8 cellular contexts compared by ENCODE assay signal in the genomic region with DNA sequence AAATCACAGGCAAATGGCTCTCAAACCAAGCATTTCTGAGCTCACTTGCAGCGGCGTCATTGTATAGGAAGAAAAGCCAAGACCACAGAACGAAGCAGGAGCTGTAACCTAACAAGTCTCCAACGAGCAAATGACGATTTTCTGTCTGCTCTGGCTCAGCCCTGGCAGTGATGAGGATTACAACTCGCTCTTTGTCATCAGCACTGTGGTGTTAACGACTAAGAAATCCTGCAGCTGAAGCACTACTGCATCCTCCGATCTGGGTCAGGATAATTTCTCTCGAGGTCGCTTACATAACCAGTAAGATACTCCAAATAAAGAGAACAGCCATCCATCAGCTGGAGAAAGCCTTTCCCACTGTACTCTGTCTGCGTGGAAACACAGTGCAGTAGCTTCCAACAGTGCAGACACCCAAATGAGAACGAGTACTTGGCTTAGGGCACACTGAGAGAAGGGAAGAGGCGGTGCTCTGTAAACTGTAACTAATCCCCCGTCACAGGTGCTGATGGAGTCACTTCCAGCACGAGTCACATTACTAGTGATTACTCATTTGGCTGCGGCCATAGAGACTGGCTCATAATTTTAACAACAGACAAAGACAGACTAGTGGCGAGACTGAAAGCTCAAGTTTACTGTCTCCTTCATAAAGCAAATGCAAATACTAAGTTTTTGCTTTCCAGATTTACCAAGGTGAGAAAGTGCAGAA.
DNase-seq lines count a peak whose midpoint lies in the region; ATAC-seq and TF ChIP-seq lines count a peak whose summit lies in the region.

No MANE protein-coding gene starts in this region.

- H2BK15ac ChIP-seq in H9 (ENCODE audit: low read depth, low read length): no peak overlapping the region

- H3K9ac ChIP-seq in H9 (ENCODE audit: extremely low read depth, insufficient read length, low read length): peak overlapping the region; percentile 83

- no peaks in the 10 kb centered on the region for H3K36me3 ChIP-seq in MG63
- H3K36me3 ChIP-seq in thoracic aorta: no peaks in the 10 kb centered on the region

- DNase-seq in GF-D8 (lab: John Stamatoyannopoulos, UW) (peak; percentile 88), H9 (peak; percentile 87), MG63 (peak; percentile 87), SIG-M5 (lab: John Stamatoyannopoulos, UW) (peak; percentile 92), glomerular endothelial cell (ENCODE audit: extremely low read depth, low read depth, low spot score) (peak; percentile 97), omental fat pad (ENCODE audit: low spot score) (peak; percentile 60), thoracic aorta (ENCODE audit: low spot score) (peak; percentile 76)
- peak; percentile 75 for DNase-seq in activated naive CD4-positive, alpha-beta T cell treated with anti-CD3 and anti-CD28 coated beads, Interleukin-2, amount 50 U/mL, for 16 hours

- H2AFZ ChIP-seq in H9 (ENCODE audit: low read length): no peak overlapping the region

- H3K27ac Mint-ChIP-seq in H9: peak overlapping the region; percentile 100

- no peaks in the 10 kb centered on the region for H3K27me3 Mint-ChIP-seq in H9 (ENCODE audit: low read depth)

- H4K20me1 ChIP-seq in H9 (ENCODE audit: control insufficient read depth, insufficient read depth, insufficient read length): no peaks in the 10 kb centered on the region

- no peaks in the 10 kb centered on the region for H3K23me2 ChIP-seq in H9 (ENCODE audit: insufficient read length, low read depth, low read length, poor library complexity, severe bottlenecking)

- peaks cover 8% of the 10 kb centered on the region in 2 experiments for H3K4me1 Mint-ChIP-seq in H9

- H2BK120ac ChIP-seq in H9 (ENCODE audit: low read depth, low read length, poor library complexity, severe bottlenecking): no peak overlapping the region

- no peak overlapping the region for H4K91ac ChIP-seq in H9 (ENCODE audit: insufficient read length, low read depth, low read length)

- H3K4me3 ChIP-seq in MG63: peak overlapping the region; percentile 58
- H3K4me3 ChIP-seq in thoracic aorta: peak overlapping the region; percentile 84

- peaks cover 15% of the 10 kb centered on the region; the same call in 1 of the 2 replicates for H3K79me2 ChIP-seq in H9 (ENCODE audit: insufficient read depth, low read length)

- H2BK20ac ChIP-seq in H9 (ENCODE audit: low read depth, low read length, poor library complexity, severe bottlenecking): no peak overlapping the region

- no peak overlapping the region for H4K8ac ChIP-seq in H9 (replicated peaks; ENCODE audit: insufficient read length, low read depth, low read length)

- H3K56ac ChIP-seq in H9 (ENCODE audit: insufficient read length, low read depth, low read length): peak overlapping the region; percentile 19

- no peaks in the 10 kb centered on the region for H3K9me3 ChIP-seq in H9 (ENCODE audit: control insufficient read depth, low read depth, low read length)
- no peaks in the 10 kb centered on the region for H3K9me3 ChIP-seq in MG63
- no peaks in the 10 kb centered on the region for H3K9me3 ChIP-seq in thoracic aorta

- H2BK5ac ChIP-seq in H9 (ENCODE audit: insufficient read length, low read length): peak overlapping the region; percentile 75

- ATAC-seq in omental fat pad (ENCODE audit: low FRiP score): peak; percentile 96
- ATAC-seq in thoracic aorta (ENCODE audit: insufficient number of reproducible peaks, low FRiP score, low read depth): peak; percentile 98

- no CpG with 5 or more reads among the region's 17 CpGs for WGBS in H9 (ENCODE audit: extremely low coverage, insufficient read length, low lambda C conversion rate)

- H3K18ac ChIP-seq in H9 (ENCODE audit: insufficient read length, low read depth, low read length): peak overlapping the region; percentile 61

- H2BK12ac ChIP-seq in H9 (ENCODE audit: insufficient read length, low read depth, low read length): no peak overlapping the region

- peak overlapping the region; percentile 70; the same call in 1 of the 2 replicates for H3K14ac ChIP-seq in H9 (ENCODE audit: insufficient read depth, low read length)

- H3K36me3 Mint-ChIP-seq in H9 (ENCODE audit: insufficient read depth in 1 of 3, low read depth in 3 of 3): peaks cover 14 to 16% (median 15%) of the 10 kb centered on the region in 3 experiments

- TF ChIP-seq CTCF in H9 (conservative IDR thresholded peaks at IDR 0.05) (no peak; the same call in 2 of the 3 replicates), omental fat pad (IDR thresholded peaks at IDR 0.05) (no peak), thoracic aorta (IDR thresholded peaks at IDR 0.05) (peak; percentile 53)

- H3K4ac ChIP-seq in H9 (ENCODE audit: low read depth, low read length): no peak overlapping the region

- no peaks in the 10 kb centered on the region for H3K79me1 ChIP-seq in H9 (ENCODE audit: insufficient read depth, low read depth, low read length, poor library complexity, severe bottlenecking)

- peak overlapping the region; percentile 69 for H3K4me2 ChIP-seq in H9 (ENCODE audit: insufficient read depth, insufficient read length, low read length)

- H3K4me1 ChIP-seq in H9 (ENCODE audit: insufficient read depth, low read length): no peaks in the 10 kb centered on the region; the same call in 1 of the 2 replicates
- peaks cover 17 to 18% of the 10 kb centered on the region in 2 donors for H3K4me1 ChIP-seq in thoracic aorta (ENCODE audit: control insufficient read depth in 1 of 2, low read depth in 2 of 2)

- H3K9me3 Mint-ChIP-seq in H9: peaks cover 3% of the 10 kb centered on the region in 2 experiments; a peak in 1 of 5 replicates

- H3K27ac ChIP-seq in H9 (ENCODE audit: insufficient read length, low read depth, low read length) (peak overlapping the region; percentile 95), thoracic aorta (peak overlapping the region; percentile 82 to 93)

- peak overlapping the region; percentile 95 to 99 for H3K4me3 Mint-ChIP-seq in H9

- peak overlapping the region; percentile 11 for H4K5ac ChIP-seq in H9 (ENCODE audit: insufficient read length, low read depth, low read length)

- no peak overlapping the region for H3T11ph ChIP-seq in H9 (ENCODE audit: low read length)

- no peaks in the 10 kb centered on the region for H3K27me3 ChIP-seq in H9 (ENCODE audit: insufficient read depth, low read length)
- no peaks in the 10 kb centered on the region for H3K27me3 ChIP-seq in MG63
- H3K27me3 ChIP-seq in thoracic aorta (replicated peaks; ENCODE audit: insufficient read depth): no peaks in the 10 kb centered on the region

- no peak overlapping the region for H2AK5ac ChIP-seq in H9 (ENCODE audit: insufficient read length, low read length)

- H3K23ac ChIP-seq in H9 (ENCODE audit: insufficient read length, low read depth, low read length): peak overlapping the region; percentile 15

Comparison
In these comparisons a context has a peak if more than half of its experiments do, and no peak if none do; other contexts are left out.
1. Peak in every context shown above with its lines: DNase-seq, ATAC-seq, H3K4me3 ChIP-seq and H3K27ac ChIP-seq.